11 cellular contexts compared by ENCODE assay signal in genomic region chr18:13540783-13541182, GRCh38.
DNase-seq lines count a peak whose midpoint lies in the region; ATAC-seq and TF ChIP-seq lines count a peak whose summit lies in the region.
"Had no signal": no experiment of that assay in that cellular context is flagged by ENCODE, and none has a peak within 500 bp of the region (broad histone marks: within the 10 kb centered on the region; RNA-seq: fewer than 3 reads in every experiment).

No MANE protein-coding gene starts in this region.

- H3K27ac ChIP-seq in thymus (ENCODE audit: low read depth), result peak overlapping the region; percentile 58
- H3K27ac ChIP-seq in ovary, result no peak overlapping the region

- H3K4me1 ChIP-seq in thymus (ENCODE audit: control insufficient read depth, insufficient read depth, low read length) (peaks cover 30% of the 10 kb centered on the region), ovary (ENCODE audit: insufficient read depth) (peaks cover 16% of the 10 kb centered on the region)

- H3K27ac Mint-ChIP-seq in activated naive CD4-positive, alpha-beta T cell treated with anti-CD3 and anti-CD28 coated beads, Interleukin-2, amount 50 U/mL, for 72 hours, result peak overlapping the region in 1 of 2 donors; percentile 87
- H3K27ac Mint-ChIP-seq in naive B cell, result peak overlapping the region in 5 of 6 donors; percentile 10 to 92 (median 81)
- H3K27ac Mint-ChIP-seq: memory B cell, progenitor cell of endocrine pancreas had no signal

- intact Hi-C loops in ovary (cut with DNase I), result no loop called here

- peak overlapping the region in 4 of 8 donors; percentile 1 to 38 (median 6) for H3K4me3 Mint-ChIP-seq in naive B cell
- H3K4me3 Mint-ChIP-seq: memory B cell had no signal

- ATAC-seq in activated naive CD4-positive, alpha-beta T cell treated with anti-CD3 and anti-CD28 coated beads, Interleukin-2, amount 50 U/mL, for 72 hours, result peak; percentile 56 to 63
- no peak for ATAC-seq in naive B cell (ENCODE audit: low read depth in 2 of 2)
- no peak for ATAC-seq in GM21825 (IDR thresholded peaks at IDR 0.05; ENCODE audit: unreplicated experiment)

- H3K4me3 ChIP-seq in thymus (ENCODE audit: low read length) (no peak overlapping the region), ovary (no peak overlapping the region)

- H3K36me3 ChIP-seq in thymus (ENCODE audit: control insufficient read depth, insufficient read depth) (peaks cover 31% of the 10 kb centered on the region), ovary (no peaks in the 10 kb centered on the region)

- H3K27me3 Mint-ChIP-seq in naive B cell, result no peaks in the 10 kb centered on the region
- H3K27me3 Mint-ChIP-seq: memory B cell, progenitor cell of endocrine pancreas had no signal

- H3K9me3 ChIP-seq in thymus (ENCODE audit: control insufficient read depth) (peaks cover under 1% of the 10 kb centered on the region), ovary (no peaks in the 10 kb centered on the region)

- no peaks in the 10 kb centered on the region for H3K27me3 ChIP-seq in thymus (ENCODE audit: control insufficient read depth, insufficient read depth)
- H3K27me3 ChIP-seq in ovary, result no peaks in the 10 kb centered on the region

- H3K4me1 Mint-ChIP-seq in naive B cell, result peaks cover 30 to 52% (median 48%) of the 10 kb centered on the region in 3 donors

- TF ChIP-seq CTCF in ovary (IDR thresholded peaks at IDR 0.05), result no peak

- H3K36me3 Mint-ChIP-seq in activated naive CD4-positive, alpha-beta T cell treated with anti-CD3 and anti-CD28 coated beads, Interleukin-2, amount 50 U/mL, for 72 hours, result peaks cover 6 to 10% of the 10 kb centered on the region in 2 donors
- no peaks in the 10 kb centered on the region for H3K36me3 Mint-ChIP-seq in naive B cell
- H3K36me3 Mint-ChIP-seq: memory B cell had no signal

- peaks cover 0 to 1% of the 10 kb centered on the region in 2 donors for H3K9me3 Mint-ChIP-seq in activated naive CD4-positive, alpha-beta T cell treated with anti-CD3 and anti-CD28 coated beads, Interleukin-2, amount 50 U/mL, for 72 hours
- H3K9me3 Mint-ChIP-seq in naive B cell, result no peaks in the 10 kb centered on the region
- H3K9me3 Mint-ChIP-seq: memory B cell had no signal

- 45% methylated on average over 7 of the region's 7 CpGs for WGBS in thymus
- 54 to 57% (median 57%) methylated on average over 7 of the region's 7 CpGs for WGBS in ovary, 3 donors

- TF ChIP-seq EP300 in ovary (IDR thresholded peaks at IDR 0.05), result no peak

- no peak for DNase-seq in activated naive CD4-positive, alpha-beta T cell treated with anti-CD3 and anti-CD28 coated beads, Interleukin-2, amount 50 U/mL, for 72 hours (ENCODE audit: low spot score in 2 of 2)
- no peak for DNase-seq in activated naive CD4-positive, alpha-beta T cell (lab: John Stamatoyannopoulos, UW)
- DNase-seq in activated T-cell treated with anti-CD3 and anti-CD28 coated beads for 4 hours, result peak; percentile 3
- DNase-seq in naive B cell, result no peak
- DNase-seq in NCI-H2227 treated with DMSO at 0.1 percent for 48 hours (lab: John Stamatoyannopoulos, UW), result no peak
- no peak for DNase-seq in ovary
- DNase-seq: MV-4-11 had no signal

- no peak for TF ChIP-seq POLR2A in ovary (IDR thresholded peaks at IDR 0.05)

Comparison
In these comparisons a context has a peak if more than half of its experiments do, and no peak if none do; other contexts are left out.
1. ATAC-seq: peak in activated naive CD4-positive, alpha-beta T cell treated with anti-CD3 and anti-CD28 coated beads, Interleukin-2, amount 50 U/mL, for 72 hours (2 of 2); none in naive B cell (0 of 2) and GM21825 (single experiment).